Comparison of ENCODE assay signal across 13 cellular contexts in genomic region chr1:112672842-112673241, GRCh38. TPM values are rescaled to one million over a fixed set of nuclear protein-coding genes. Genes with fewer than 3 reads are reported as not detected.
DNase-seq lines count a peak whose midpoint lies in the region; ATAC-seq and TF ChIP-seq lines count a peak whose summit lies in the region.
"Had no signal": no experiment of that assay in that cellular context is flagged by ENCODE, and none has a peak within 500 bp of the region (broad histone marks: within the 10 kb centered on the region; RNA-seq: fewer than 3 reads in every experiment).

No MANE protein-coding gene starts in this region.

- no peak overlapping the region for H3K4me2 ChIP-seq in PC-9

- H3K36me3 Mint-ChIP-seq in T-helper 1 cell treated with Interleukin-12 subunit alpha and Interleukin-12 subunit beta and Interleukin-4 antibody, amounts not matched to agents 30 μg/mL and 1 μg/mL, for 36 hours (ENCODE audit: low read depth): peaks cover 57% of the 10 kb centered on the region
- peaks cover 49% of the 10 kb centered on the region for H3K36me3 Mint-ChIP-seq in central memory CD8-positive, alpha-beta T cell (ENCODE audit: insufficient read depth)
- H3K36me3 Mint-ChIP-seq in osteocyte (ENCODE audit: unreplicated experiment): peaks cover 40% of the 10 kb centered on the region
- peaks cover 48% of the 10 kb centered on the region for H3K36me3 Mint-ChIP-seq in activated CD4-positive, alpha-beta memory T cell treated with anti-CD3 and anti-CD28 coated beads for 36 hours

- CTCF ChIA-PET in PC-9 (lab: Charles Lee): interaction anchor here (1.2 kb wide), 1 partner anchor 54 kb away, joined by 3 read pairs; the partner anchor contains the start of gene ST7L
- CTCF ChIA-PET in activated CD4-positive, alpha-beta memory T cell treated with anti-CD3 and anti-CD28 coated beads for 36 hours (lab: Charles Lee): interaction anchor here (0.7 to 3.0 kb wide), 7 partner anchors 12 to 282 kb away, joined by 3 to 15 read pairs (median 4); no protein-coding TSS in a partner anchor

- H3K27me3 Mint-ChIP-seq in T-helper 1 cell treated with Interleukin-12 subunit alpha and Interleukin-12 subunit beta and Interleukin-4 antibody, amounts not matched to agents 30 μg/mL and 1 μg/mL, for 36 hours (ENCODE audit: low read depth): no peaks in the 10 kb centered on the region
- no peaks in the 10 kb centered on the region for H3K27me3 Mint-ChIP-seq in central memory CD8-positive, alpha-beta T cell
- no peaks in the 10 kb centered on the region for H3K27me3 Mint-ChIP-seq in osteocyte (ENCODE audit: unreplicated experiment)
- no peaks in the 10 kb centered on the region for H3K27me3 Mint-ChIP-seq in activated CD4-positive, alpha-beta memory T cell treated with anti-CD3 and anti-CD28 coated beads for 36 hours

- peak overlapping the region; percentile 20 for H3K27ac Mint-ChIP-seq in T-helper 1 cell treated with Interleukin-12 subunit alpha and Interleukin-12 subunit beta and Interleukin-4 antibody, amounts not matched to agents 30 μg/mL and 1 μg/mL, for 36 hours
- peak overlapping the region; percentile 98 for H3K27ac Mint-ChIP-seq in central memory CD8-positive, alpha-beta T cell (ENCODE audit: low read depth)
- H3K27ac Mint-ChIP-seq in osteocyte (ENCODE audit: unreplicated experiment): peak overlapping the region; percentile 99
- H3K27ac Mint-ChIP-seq in activated CD4-positive, alpha-beta memory T cell treated with anti-CD3 and anti-CD28 coated beads for 36 hours: no peak overlapping the region

- no TSS peak for BruUV-seq in PC-9 (replicated peaks; lab: Mats Ljungman, UMichigan)

- no peak overlapping the region for H2AFZ ChIP-seq in PC-9

- H3F3A ChIP-seq in PC-9 (ENCODE audit: insufficient read depth, low read depth): peaks cover 31% of the 10 kb centered on the region

- no peaks in the 10 kb centered on the region for H3K9me3 ChIP-seq in PC-9 (ENCODE audit: insufficient read depth, low read depth)
- H3K9me3 ChIP-seq: left ventricle myocardium inferior, pancreas, suprapubic skin had no signal

- no peak for ATAC-seq in central memory CD8-positive, alpha-beta T cell (replicated peaks; ENCODE audit: extremely low read depth, poor library complexity, severe bottlenecking)
- ATAC-seq in HG03442 (IDR thresholded peaks at IDR 0.05; ENCODE audit: unreplicated experiment): no peak

- DNase-seq in T-helper 1 cell (no peak), PC-9 (no peak), osteocyte (ENCODE audit: extremely low spot score, unreplicated experiment) (no peak), NCI-H524 (lab: John Stamatoyannopoulos, UW) (no peak)
- no peak for DNase-seq in central memory CD8-positive, alpha-beta T cell (ENCODE audit: low spot score in 2 of 2)
- no peak for DNase-seq in activated CD4-positive, alpha-beta memory T cell treated with anti-CD3 and anti-CD28 coated beads for 36 hours
- DNase-seq: 8988T; activated naive CD4-positive, alpha-beta T cell; left ventricle myocardium inferior had no signal

- intact Hi-C loops in PC-9 (cut with micrococcal nuclease; ENCODE audit: unreplicated experiment): no loop called here
- intact Hi-C loops in activated CD4-positive, alpha-beta memory T cell treated with anti-CD3 and anti-CD28 coated beads for 36 hours (cut with micrococcal nuclease): loop anchor here (10.0 kb wide), 1 partner anchor 168 kb away; the partner anchor contains the start of gene WNT2B

- H3K4me3 ChIP-seq in PC-9: no peak overlapping the region
- H3K4me3 ChIP-seq: pancreas had no signal

- H3K36me3 ChIP-seq in PC-9 (ENCODE audit: low read depth): peaks cover 38% of the 10 kb centered on the region

- H3K4me1 Mint-ChIP-seq in T-helper 1 cell treated with Interleukin-12 subunit alpha and Interleukin-12 subunit beta and Interleukin-4 antibody, amounts not matched to agents 30 μg/mL and 1 μg/mL, for 36 hours (ENCODE audit: low read depth): peaks cover 48% of the 10 kb centered on the region
- H3K4me1 Mint-ChIP-seq in central memory CD8-positive, alpha-beta T cell: peaks cover 61% of the 10 kb centered on the region
- H3K4me1 Mint-ChIP-seq in osteocyte (ENCODE audit: unreplicated experiment): peaks cover 40% of the 10 kb centered on the region
- peaks cover 52% of the 10 kb centered on the region for H3K4me1 Mint-ChIP-seq in activated CD4-positive, alpha-beta memory T cell treated with anti-CD3 and anti-CD28 coated beads for 36 hours (ENCODE audit: low read depth)

- no peaks in the 10 kb centered on the region for H3K27me3 ChIP-seq in PC-9 (ENCODE audit: insufficient read depth, low read depth)
- H3K27me3 ChIP-seq: pancreas, suprapubic skin had no signal

- TF ChIP-seq CTCF in PC-9 (conservative IDR thresholded peaks at IDR 0.05) (no peak), osteocyte (IDR thresholded peaks at IDR 0.05) (no peak)

- no peaks in the 10 kb centered on the region for H3K9me2 ChIP-seq in PC-9 (ENCODE audit: insufficient read depth)

- H3K4me1 ChIP-seq in PC-9 (replicated peaks; ENCODE audit: insufficient read depth): peaks cover 21% of the 10 kb centered on the region

- POLR2A ChIA-PET in PC-9 (lab: Charles Lee; ENCODE audit: unreplicated experiment): interaction anchor here (0.6 to 1.1 kb wide), 2 partner anchors 17 to 253 kb away, joined by 3 to 7 read pairs; no protein-coding TSS in a partner anchor
- POLR2A ChIA-PET in activated CD4-positive, alpha-beta memory T cell treated with anti-CD3 and anti-CD28 coated beads for 36 hours (lab: Charles Lee): interaction anchor here (1.1 to 3.2 kb wide), 3 partner anchors 36 to 55 kb away, joined by 5 to 24 read pairs (median 15); partner anchors contain the start of genes CAPZA1 and ST7L

- H3K4me3 Mint-ChIP-seq in T-helper 1 cell treated with Interleukin-12 subunit alpha and Interleukin-12 subunit beta and Interleukin-4 antibody, amounts not matched to agents 30 μg/mL and 1 μg/mL, for 36 hours: peak overlapping the region; percentile 38
- peak overlapping the region; percentile 31 for H3K4me3 Mint-ChIP-seq in central memory CD8-positive, alpha-beta T cell
- H3K4me3 Mint-ChIP-seq in osteocyte (ENCODE audit: unreplicated experiment): no peak overlapping the region
- no peak overlapping the region for H3K4me3 Mint-ChIP-seq in activated CD4-positive, alpha-beta memory T cell treated with anti-CD3 and anti-CD28 coated beads for 36 hours

- 0 out of 2 replicates have a peak overlapping the region, but pooled peaks have one; percentile 48 for H3K27ac ChIP-seq in PC-9
- H3K27ac ChIP-seq: suprapubic skin had no signal

- no peaks in the 10 kb centered on the region for H3K9me3 Mint-ChIP-seq in T-helper 1 cell treated with Interleukin-12 subunit alpha and Interleukin-12 subunit beta and Interleukin-4 antibody, amounts not matched to agents 30 μg/mL and 1 μg/mL, for 36 hours
- H3K9me3 Mint-ChIP-seq in central memory CD8-positive, alpha-beta T cell: no peaks in the 10 kb centered on the region
- no peaks in the 10 kb centered on the region for H3K9me3 Mint-ChIP-seq in osteocyte (ENCODE audit: unreplicated experiment)
- no peaks in the 10 kb centered on the region for H3K9me3 Mint-ChIP-seq in activated CD4-positive, alpha-beta memory T cell treated with anti-CD3 and anti-CD28 coated beads for 36 hours

- peaks cover 27% of the 10 kb centered on the region for H3K79me2 ChIP-seq in PC-9 (ENCODE audit: low read depth)

- no peaks in the 10 kb centered on the region for H4K20me1 ChIP-seq in PC-9 (ENCODE audit: insufficient read depth)

RNA-seq across cellular contexts. Expression of gene MOV10, which starts 1.6 kb away (rescaled TPM):
- total RNA-seq in PC-9 (2021) (73.7 and 78.3 TPM in 2 replicates), osteocyte (85.1 and 87.4 TPM in 2 replicates)
- total RNA-seq in activated CD4-positive, alpha-beta memory T cell treated with anti-CD3 and anti-CD28 coated beads for 36 hours: 10 to 100 TPM; 57.7 to 63.1 TPM

RNA-seq across cellular contexts. Expression of gene RHOC, which starts 34.1 kb away (rescaled TPM):
- 200 and 220 TPM in 2 replicates for total RNA-seq in PC-9 (2021)
- 285 and 296 TPM in 2 replicates for total RNA-seq in osteocyte
- total RNA-seq in activated CD4-positive, alpha-beta memory T cell treated with anti-CD3 and anti-CD28 coated beads for 36 hours: 10 to 100 TPM; 50.1 to 51.6 TPM

RNA-seq across cellular contexts. Expression of gene PPM1J, which starts 42.3 kb away (rescaled TPM):
- total RNA-seq in PC-9 (2021) (6.0 and 7.7 TPM in 2 replicates), osteocyte (0.67 and 1.1 TPM in 2 replicates)
- total RNA-seq in activated CD4-positive, alpha-beta memory T cell treated with anti-CD3 and anti-CD28 coated beads for 36 hours: 1 to 10 TPM in 1 of 2 experiments, under 1 TPM in 1; 0.69 to 1.2 TPM

RNA-seq across cellular contexts. Expression of gene CAPZA1, which starts 53.2 kb away (rescaled TPM):
- total RNA-seq in PC-9 (2021) (101 and 145 TPM in 2 replicates), osteocyte (129 and 130 TPM in 2 replicates)
- 100 to 1,000 TPM; 261 to 274 TPM for total RNA-seq in activated CD4-positive, alpha-beta memory T cell treated with anti-CD3 and anti-CD28 coated beads for 36 hours

RNA-seq across cellular contexts. Expression of gene ST7L, which starts 53.9 kb away (rescaled TPM):
- 21.5 and 22.1 TPM in 2 replicates for total RNA-seq in PC-9 (2021)
- total RNA-seq in osteocyte: 22.0 and 22.4 TPM in 2 replicates
- total RNA-seq in activated CD4-positive, alpha-beta memory T cell treated with anti-CD3 and anti-CD28 coated beads for 36 hours: 10 to 100 TPM; 11.2 to 15.4 TPM

Comparison
In these comparisons a context has a peak if more than half of its experiments do, and no peak if none do; other contexts are left out.
1. H3K4me3 Mint-ChIP-seq: peak in T-helper 1 cell treated with Interleukin-12 subunit alpha and Interleukin-12 subunit beta and Interleukin-4 antibody, amounts not matched to agents 30 μg/mL and 1 μg/mL, for 36 hours (single experiment) and central memory CD8-positive, alpha-beta T cell (single experiment); none in osteocyte (single experiment) and activated CD4-positive, alpha-beta memory T cell treated with anti-CD3 and anti-CD28 coated beads for 36 hours (single experiment).